8 cellular contexts compared by ENCODE assay signal in the genomic region with DNA sequence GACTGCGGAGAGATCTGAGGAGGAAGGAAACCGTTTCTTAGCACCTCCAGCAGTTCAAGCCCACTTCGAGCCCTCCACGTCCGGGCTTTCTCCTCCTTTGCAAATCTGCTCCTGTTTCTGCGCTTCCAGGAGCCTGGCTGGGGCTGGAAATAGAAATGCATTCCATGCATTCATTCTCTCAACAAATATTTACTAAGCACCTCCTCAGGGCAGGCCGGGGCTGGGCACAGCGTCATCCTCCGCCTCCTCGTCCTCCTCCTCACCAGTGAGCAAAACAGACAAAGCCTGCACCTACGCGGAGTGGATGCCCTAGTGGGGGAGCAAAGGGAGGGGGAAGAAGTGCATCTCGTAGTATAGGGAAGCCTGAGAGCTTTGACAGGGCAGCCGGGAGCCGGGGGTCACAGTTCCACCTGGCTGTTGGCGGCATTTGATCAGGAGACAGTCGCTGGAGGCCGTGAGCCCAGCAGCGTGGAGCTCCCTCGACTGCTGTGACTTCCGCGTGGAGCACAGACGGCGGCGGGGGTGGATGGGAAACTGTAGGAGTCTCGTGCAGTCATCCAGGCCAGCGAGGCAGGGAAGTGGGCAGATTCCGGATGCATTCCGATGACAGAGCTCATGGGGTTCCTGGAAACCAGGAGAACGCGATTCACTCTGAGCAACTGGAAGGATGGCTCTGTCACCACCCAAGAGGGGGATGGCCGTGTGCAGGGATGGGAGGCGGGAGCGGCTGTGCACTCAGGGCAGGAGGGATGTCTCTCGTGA.
DNase-seq lines count a peak whose midpoint lies in the region; ATAC-seq and TF ChIP-seq lines count a peak whose summit lies in the region.

No MANE protein-coding gene starts in this region.

- no peak for TF ChIP-seq RAD21 in Ishikawa (IDR thresholded peaks at IDR 0.05; ENCODE audit: low read depth)

- CTCF ChIA-PET in AG04449 (lab: Yijun Ruan, JAX) = interaction anchor here (1.1 kb wide), 1 partner anchor 13 kb away, joined by 3 read pairs; no protein-coding TSS in a partner anchor

- peaks cover 6% of the 10 kb centered on the region for H3K9me3 Mint-ChIP-seq in mesothelial cell of epicardium

- no peaks in the 10 kb centered on the region for H3K27me3 Mint-ChIP-seq in mesothelial cell of epicardium (ENCODE audit: low read depth)

- no peak for ATAC-seq in HG03039 (IDR thresholded peaks at IDR 0.05; ENCODE audit: unreplicated experiment)

- no peaks in the 10 kb centered on the region for H3K36me3 Mint-ChIP-seq in mesothelial cell of epicardium

- DNase-seq in AG04449 (ENCODE audit: low read depth, low spot score) = peak; percentile 79
- DNase-seq in dermis blood vessel endothelial cell = peak; percentile 80
- DNase-seq in mesothelial cell of epicardium (ENCODE audit: low spot score in 2 of 2, unreplicated experiment in 2 of 2) = peak; percentile 54 to 81
- DNase-seq in HUDEP-2 (lab: John Stamatoyannopoulos, UW; ENCODE audit: unreplicated experiment in 76 of 76) = no peak
- DNase-seq in NCI-H1694 treated with DMSO at 0.1 percent for 48 hours (lab: John Stamatoyannopoulos, UW) = no peak
- no peak for DNase-seq in NCI-H526 treated with DMSO at 0.1 percent for 48 hours (lab: John Stamatoyannopoulos, UW)

- no peak for TF ChIP-seq EP300 in Ishikawa (IDR thresholded peaks at IDR 0.05; ENCODE audit: borderline replicate concordance)

- peak overlapping the region; percentile 27 for H3K4me3 Mint-ChIP-seq in mesothelial cell of epicardium

- peak overlapping the region; percentile 45 for H3K4me3 ChIP-seq in AG04449 (ENCODE audit: low read depth, low read length)

- peak overlapping the region; percentile 99 for H3K27ac Mint-ChIP-seq in mesothelial cell of epicardium

- TF ChIP-seq CTCF in AG04449 (IDR thresholded peaks at IDR 0.05; ENCODE audit: insufficient read depth, low read length, missing control alignments) (no peak), mesothelial cell of epicardium (IDR thresholded peaks at IDR 0.05; ENCODE audit: unreplicated experiment) (no peak)

- POLR2A ChIA-PET in AG04449 (lab: Yijun Ruan, JAX) = interaction anchor here (0.6 to 1.0 kb wide), 3 partner anchors 29 to 311 kb away, joined by 3 read pairs; no protein-coding TSS in a partner anchor

- peaks cover 32% of the 10 kb centered on the region for H3K4me1 Mint-ChIP-seq in mesothelial cell of epicardium

TF ChIP-seq in Ishikawa, 13 proteins besides CTCF, POLR2A, EP300 and RAD21:
- TF ChIP-seq TEAD4 (IDR thresholded peaks at IDR 0.05) = peak; percentile 82
- TF ChIP-seq CEBPB (IDR thresholded peaks at IDR 0.05) = no peak
TF ChIP-seq in Ishikawa: peak in this region for 1.

Comparison
In these comparisons a context has a peak if more than half of its experiments do, and no peak if none do; other contexts are left out.
1. DNase-seq: peak in AG04449 (single experiment), dermis blood vessel endothelial cell (single experiment) and mesothelial cell of epicardium (2 of 2); none in HUDEP-2 (0 of 76), NCI-H1694 treated with DMSO at 0.1 percent for 48 hours (single experiment) and NCI-H526 treated with DMSO at 0.1 percent for 48 hours (single experiment).